21 cellular contexts compared by ENCODE assay signal in genomic region chr1:51961954-51962353, GRCh38. TPM values are rescaled to one million over a fixed set of nuclear protein-coding genes. Genes with fewer than 3 reads are reported as not detected.
DNase-seq lines count a peak whose midpoint lies in the region; ATAC-seq, FAIRE-seq and TF ChIP-seq lines count a peak whose summit lies in the region.
"Had no signal": no experiment of that assay in that cellular context is flagged by ENCODE, and none has a peak within 500 bp of the region (broad histone marks: within the 10 kb centered on the region; RNA-seq: fewer than 3 reads in every experiment).

No MANE protein-coding gene starts in this region.

- peak; percentile 74 for FAIRE-seq in GM12891 (lab: Jason Lieb, UNC)
- FAIRE-seq in K562 (lab: Jason Lieb, UNC): no peak
- FAIRE-seq: A204.1, GM19239, H54 had no signal

- H4K20me1 ChIP-seq in KMS-11 (ENCODE audit: insufficient read depth): no peaks in the 10 kb centered on the region
- no peaks in the 10 kb centered on the region for H4K20me1 ChIP-seq in K562 (replicated peaks; ENCODE audit: control insufficient read depth, insufficient read depth, low read length)

- TF ChIP-seq CTCF in KMS-11 (conservative IDR thresholded peaks at IDR 0.05; ENCODE audit: low read depth, low read length): no peak
- no peak for TF ChIP-seq CTCF in K562 (IDR thresholded peaks at IDR 0.05 in 2 of 3, conservative IDR thresholded peaks at IDR 0.05 in 1 of 3; ENCODE audit: insufficient read depth in 2 of 3, low read depth in 1 of 3, low read length in 3 of 3)
- TF ChIP-seq CTCF in body of pancreas (IDR thresholded peaks at IDR 0.05): no peak

- no peaks in the 10 kb centered on the region for H3K9me3 ChIP-seq in K562 (replicated peaks; ENCODE audit: control insufficient read depth, insufficient read depth, low read depth, low read length)
- no peaks in the 10 kb centered on the region for H3K9me3 ChIP-seq in body of pancreas
- H3K9me3 ChIP-seq: BE2C had no signal

- 58% methylated on average over 2 of the region's 2 CpGs for WGBS in K562 (ENCODE audit: insufficient coverage, low coverage, missing lambda C conversion rate)
- 65 to 89% methylated on average over 2 of the region's 2 CpGs for WGBS in body of pancreas, 2 donors

- H3K79me2 ChIP-seq in KMS-11 (ENCODE audit: insufficient read depth, low read depth) (no peaks in the 10 kb centered on the region), K562 (ENCODE audit: control insufficient read depth, insufficient read depth, low read length) (no peaks in the 10 kb centered on the region)

- H3K9me1 ChIP-seq in K562 (ENCODE audit: control insufficient read depth, insufficient read depth, low read length): no peaks in the 10 kb centered on the region

- no peak for TF ChIP-seq EP300 in K562 (IDR thresholded peaks at IDR 0.05; ENCODE audit: low read length)

- H3K4me1 ChIP-seq in KMS-11 (ENCODE audit: low read depth, poor library complexity, severe bottlenecking): peaks cover 56% of the 10 kb centered on the region
- peaks cover 11 to 45% of the 10 kb centered on the region in 2 experiments for H3K4me1 ChIP-seq in K562 (replicated peaks in 1 of 2; ENCODE audit: control insufficient read depth in 2 of 2, insufficient read depth in 2 of 2, low read length in 2 of 2)
- no peaks in the 10 kb centered on the region for H3K4me1 ChIP-seq in body of pancreas
- H3K4me1 ChIP-seq: BE2C had no signal

- in situ Hi-C loops in K562 (cut with MboI): no loop called here

- H2AFZ ChIP-seq in KMS-11 (ENCODE audit: low read depth) (peak overlapping the region; percentile 71; the same call in 1 of the 2 replicates), K562 (ENCODE audit: low read depth, low read length) (no peak overlapping the region)
- H2AFZ ChIP-seq: GM23338 had no signal

- POLR2A ChIA-PET in K562 (lab: Yijun Ruan, JAX): no interaction called here

- ATAC-seq in K562 (no peak), body of pancreas (no peak), HG02798 (IDR thresholded peaks at IDR 0.05; ENCODE audit: poor library complexity, unreplicated experiment) (no peak)
- ATAC-seq: GM23338 had no signal

- H3K9ac ChIP-seq in KMS-11 (no peak overlapping the region; the same call in 1 of the 2 replicates), K562 (ENCODE audit: insufficient read depth in 1 of 2, low read depth in 2 of 2, low read length in 2 of 2) (no peak overlapping the region)

- no peak for TF ChIP-seq RAD21 in K562 (CRISPR knock-in tag; conservative IDR thresholded peaks at IDR 0.05 in 1 of 2, IDR thresholded peaks at IDR 0.05 in 1 of 2)

- H3K27me3 ChIP-seq in KMS-11 (ENCODE audit: insufficient read depth, low read depth): no peaks in the 10 kb centered on the region
- H3K27me3 ChIP-seq in K562 (ENCODE audit: control insufficient read depth in 2 of 2, insufficient read depth in 2 of 2, low read length in 2 of 2): 0 out of 5 replicates have a peak, but pooled peaks cover 0 to 7% of the 10 kb centered on the region in 2 experiments
- H3K27me3 ChIP-seq in body of pancreas: no peaks in the 10 kb centered on the region
- H3K27me3 ChIP-seq: BE2C had no signal

- no TSS peak for BruUV-seq in K562 (replicated peaks; lab: Mats Ljungman, UMichigan)

- peak overlapping the region; percentile 73 for H3K4me2 ChIP-seq in KMS-11
- H3K4me2 ChIP-seq in K562 (ENCODE audit: insufficient read depth, low read length): no peak overlapping the region
- H3K4me2 ChIP-seq: GM23338 had no signal

- no peaks in the 10 kb centered on the region for H3K36me3 ChIP-seq in KMS-11 (ENCODE audit: insufficient read depth)
- no peaks in the 10 kb centered on the region for H3K36me3 ChIP-seq in K562 (ENCODE audit: control insufficient read depth, insufficient read depth, low read length)
- no peaks in the 10 kb centered on the region for H3K36me3 ChIP-seq in body of pancreas (replicated peaks in 1 of 2; ENCODE audit: insufficient read depth in 1 of 2, low read depth in 2 of 2)
- H3K36me3 ChIP-seq: BE2C had no signal

- intact Hi-C loops in K562 (cut with micrococcal nuclease): no loop called here
- intact Hi-C loops in body of pancreas (cut with DNase I): no loop called here

- no peak for DNase-seq in GM12891 (ENCODE audit: insufficient read length, low spot score)
- no peak for DNase-seq in K562 (ENCODE audit: extremely low read depth in 1 of 4, low spot score in 3 of 4)
- DNase-seq in body of pancreas: no peak
- DNase-seq in SKM-1 treated with dmso at 0.1 percent for 144 hours (lab: John Stamatoyannopoulos, UW; ENCODE audit: unreplicated experiment): no peak
- DNase-seq: ACHN; BE2C; CD4-positive, alpha-beta memory T cell; DMS153; DMS79; GDM1; HCEC 1CT; KG1 had no signal

- H3K27ac ChIP-seq in KMS-11 (peak overlapping the region; percentile 54; the same call in 1 of the 2 replicates), K562 (ENCODE audit: extremely low read depth, low read depth, low read length) (no peak overlapping the region), body of pancreas (no peak overlapping the region)
- H3K27ac ChIP-seq: HL-60 had no signal

- H3K4me3 ChIP-seq in KMS-11 (IDR thresholded peaks at IDR 0.05; ENCODE audit: insufficient read depth, low read depth, low read length) (no peak overlapping the region), K562 (no peak overlapping the region), body of pancreas (no peak overlapping the region)
- H3K4me3 ChIP-seq: GM23338 had no signal

- TF ChIP-seq POLR2A in GM12891 (IDR thresholded peaks at IDR 0.05; ENCODE audit: low read depth, low read length) (no peak), K562 (conservative IDR thresholded peaks at IDR 0.05) (no peak), body of pancreas (IDR thresholded peaks at IDR 0.05) (no peak)

- CTCF ChIA-PET in K562 (lab: Yijun Ruan, JAX; ENCODE audit: low intra/inter-chr PET ratio): no interaction called here

TF ChIP-seq in GM12891, 5 proteins besides CTCF, POLR2A, EP300 and RAD21:
- no peak for TF ChIP-seq PAX5 (IDR thresholded peaks at IDR 0.05; ENCODE audit: insufficient read depth, low read length, severe bottlenecking)
- no peak for TF ChIP-seq TAF1 (IDR thresholded peaks at IDR 0.05; ENCODE audit: low read depth, low read length)
- TF ChIP-seq POU2F2 (IDR thresholded peaks at IDR 0.05; ENCODE audit: low read depth, low read length): no peak
- no peak for TF ChIP-seq SPI1 (IDR thresholded peaks at IDR 0.05; ENCODE audit: low read depth, low read length)
- no peak for TF ChIP-seq POLR2AphosphoS5 (IDR thresholded peaks at IDR 0.05; ENCODE audit: low read depth, low read length)

TF ChIP-seq in K562, 482 proteins besides CTCF, POLR2A, EP300 and RAD21 (continues in another document):
- TF ChIP-seq ZBTB7A (IDR thresholded peaks at IDR 0.05; ENCODE audit: borderline replicate concordance, control insufficient read depth, low read depth, low read length) (no peak), SMARCA5 (IDR thresholded peaks at IDR 0.05) (peak; percentile 50; the same call in 1 of the 2 replicates), ZNF124 (CRISPR knock-in tag; IDR thresholded peaks at IDR 0.05) (no peak), PHF20 (IDR thresholded peaks at IDR 0.05; ENCODE audit: partially characterized antibody) (peak; percentile 27), RCOR1 (IDR thresholded peaks at IDR 0.05; ENCODE audit: borderline replicate concordance in 1 of 2, low read depth in 2 of 2, low read length in 2 of 2) (0 out of 4 replicates have a peak, but pooled peaks of 1 of the 2 experiments have one; percentile 42), RBM25 (IDR thresholded peaks at IDR 0.05; ENCODE audit: low read depth, low read length, severe bottlenecking) (peak; percentile 94), NUFIP1 (IDR thresholded peaks at IDR 0.05; ENCODE audit: partially characterized antibody) (no peak), HDAC2 (IDR thresholded peaks at IDR 0.05) (peak; percentile 65; the same call in 1 of the 2 replicates), BCOR (IDR thresholded peaks at IDR 0.05) (peak; percentile 93), CLOCK (CRISPR knock-in tag; IDR thresholded peaks at IDR 0.05; ENCODE audit: borderline replicate concordance) (no peak)

RNA-seq across cellular contexts. Expression of gene RAB3B, which starts 28.5 kb away (rescaled TPM):
- 0.04 TPM for polyA plus RNA-seq in GM12891 (2012; ENCODE audit: low read depth, missing spikeins)
- total RNA-seq in K562 (2011; cell fraction: chromatin; rRNA removed; ENCODE audit: low replicate concordance): 0.12 and 0.18 TPM in 2 replicates
- under 0.01 and 0.13 TPM in 2 replicates for total RNA-seq in K562 (2011; cell fraction: nucleolus; rRNA removed)
- 0.22 and 0.23 TPM in 2 replicates for total RNA-seq in K562 (2011; cell fraction: nucleoplasm; rRNA removed)
- total RNA-seq in K562 (2014; rRNA removed): 0.18 and 0.33 TPM in 2 replicates
- total RNA-seq in K562 (2014; rRNA removed; fragmentation: Illumina TruSeq; extraction: Trizol): 0.40 and 0.51 TPM in 2 replicates
- total RNA-seq in K562 (2015; rRNA removed; fragmentation: Illumina TruSeq; extraction: Trizol): 0.34 and 0.43 TPM in 2 replicates
- total RNA-seq in K562 (2021): 0.34 and 0.47 TPM in 2 replicates
- polyA plus RNA-seq in K562 (2011; rRNA removed): 0.07 TPM in 2 replicates
- polyA plus RNA-seq in K562 (2011; cell fraction: cytosol; rRNA removed): 0.04 and 0.06 TPM in 2 replicates
- polyA plus RNA-seq in K562 (2011; cell fraction: nucleus; rRNA removed): 0.06 and 0.07 TPM in 2 replicates
- polyA plus RNA-seq in K562 (2012): 0.44 and 1.3 TPM in 2 replicates
- polyA plus RNA-seq in K562 (2014; fragmentation: Illumina TruSeq; extraction: Trizol): 0.44 and 0.45 TPM in 2 replicates
- polyA plus RNA-seq in K562 (2014; fragmentation: Nextera tagmentation; extraction: Ambion mirVana): under 1 TPM; 0.13 to 0.14 TPM
- polyA plus RNA-seq in K562 (2014; rRNA removed): 0.19 and 0.27 TPM in 2 replicates
- polyA minus RNA-seq in K562 (2011; rRNA and poly(A)+ RNA removed): 0.12 and 0.14 TPM in 2 replicates
- 0.10 and 0.18 TPM in 2 replicates for polyA minus RNA-seq in K562 (2011; cell fraction: cytosol; rRNA and poly(A)+ RNA removed)
- polyA minus RNA-seq in K562 (2011; cell fraction: nucleus; rRNA and poly(A)+ RNA removed): under 0.01 TPM in 2 replicates
- total RNA-seq in body of pancreas: 1 to 10 TPM; 1.3 to 2.9 TPM
- polyA plus RNA-seq: CD14-positive monocyte; CD4-positive, alpha-beta memory T cell; IgD-negative memory B cell had no signal
